Comparison of ENCODE assay signal across 3 cellular contexts in genomic region chr11:67709806-67710205, GRCh38. TPM values are rescaled to one million over a fixed set of nuclear protein-coding genes. Genes with fewer than 3 reads are reported as not detected.
"Had no signal": no experiment of that assay in that cellular context is flagged by ENCODE, and none has a peak within 500 bp of the region (broad histone marks: within the 10 kb centered on the region; RNA-seq: fewer than 3 reads in every experiment).

No MANE protein-coding gene starts in this region.

RNA-seq across cellular contexts. Expression of gene ALDH3B2, which starts 35.4 kb away (rescaled TPM):
- total RNA-seq: LHCN-M2, M059J, NCI-H460 had no signal

RNA-seq across cellular contexts. Expression of gene ACY3, which starts 59.3 kb away (rescaled TPM):
- total RNA-seq: NCI-H460 had no signal
